In genomic region chr1:57612833-57613232, GRCh38 we compare ENCODE assay signal across 24 cellular contexts.
"Had no signal": no experiment of that assay in that cellular context is flagged by ENCODE, and none has a peak within 500 bp of the region (broad histone marks: within the 10 kb centered on the region; RNA-seq: fewer than 3 reads in every experiment).

No MANE protein-coding gene starts in this region.

- DNase-seq: stimulated activated CD4-positive, alpha-beta T cell treated with anti-CD3 and anti-CD28 coated beads, Interleukin-2, amount 100 ng/mL, for 48 hours; stimulated activated CD4-positive, alpha-beta T cell treated with anti-CD3 and anti-CD28 coated beads, Interleukin-4, amount 100 ng/mL, for 1 hour; stimulated activated CD4-positive, alpha-beta T cell treated with anti-CD3 and anti-CD28 coated beads, Interleukin-4, amount 100 ng/mL, for 24 hours; stimulated activated CD4-positive, alpha-beta T cell treated with anti-CD3 and anti-CD28 coated beads, Interleukin-4, amount 100 ng/mL, for 4 hours; stimulated activated CD8-positive, alpha-beta memory T cell treated with anti-CD3 and anti-CD28 coated beads, Interleukin-4, amount 100 ng/mL, for 48 hours; stimulated activated naive B cell treated with anti-CD40 and anti-IgM and Interleukin-4, amounts not matched to agents 10 μg/mL and 1 μg/mL and 100 μg/mL, for 72 hours; stimulated activated naive CD4-positive, alpha-beta T cell; stimulated activated naive CD4-positive, alpha-beta T cell treated with Interleukin-2 at 50 U/mL for 16 hours; stimulated activated naive CD8-positive, alpha-beta T cell treated with anti-CD3 and anti-CD28 coated beads, Interleukin-15, amount 100 ng/mL, for 72 hours; stimulated activated naive CD8-positive, alpha-beta T cell treated with anti-CD3 and anti-CD28 coated beads, Interleukin-15, Interleukin-2, amounts not matched to agents 100 U/mL and 50 U/mL, for 24 hours; stomach; substantia nigra; testis; thyroid gland; tibial artery; transverse colon; trophoblast cell; upper lobe of left lung; upper lobe of right lung; uterus had no signal

- H3K4me3 ChIP-seq: stomach, suprapubic skin, testis, thoracic aorta, thyroid gland, tibial artery, tibial nerve, transverse colon, upper lobe of left lung, upper lobe of right lung, uterus, vagina had no signal

- H3K4me1 ChIP-seq: stomach, suprapubic skin, testis, thyroid gland, tibial artery, tibial nerve, transverse colon, upper lobe of left lung, upper lobe of right lung, vagina had no signal

- H3K9me3 ChIP-seq: stomach, suprapubic skin, testis, thoracic aorta, thyroid gland, tibial artery, tibial nerve, transverse colon, upper lobe of left lung, upper lobe of right lung, uterus, vagina had no signal

- H3K36me3 ChIP-seq: stomach, suprapubic skin, thoracic aorta, thyroid gland, tibial artery, tibial nerve, transverse colon, upper lobe of left lung, upper lobe of right lung, uterus, vagina had no signal

- H3K27ac ChIP-seq: stomach, suprapubic skin, testis, thoracic aorta, thyroid gland, tibial artery, tibial nerve, transverse colon, upper lobe of left lung, upper lobe of right lung, uterus, vagina had no signal

- H3K27me3 ChIP-seq: stomach, suprapubic skin, testis, thyroid gland, tibial artery, tibial nerve, transverse colon, upper lobe of left lung, upper lobe of right lung, uterus, vagina had no signal
